ENCODE assay signal across 1 cellular context in the genomic region with DNA sequence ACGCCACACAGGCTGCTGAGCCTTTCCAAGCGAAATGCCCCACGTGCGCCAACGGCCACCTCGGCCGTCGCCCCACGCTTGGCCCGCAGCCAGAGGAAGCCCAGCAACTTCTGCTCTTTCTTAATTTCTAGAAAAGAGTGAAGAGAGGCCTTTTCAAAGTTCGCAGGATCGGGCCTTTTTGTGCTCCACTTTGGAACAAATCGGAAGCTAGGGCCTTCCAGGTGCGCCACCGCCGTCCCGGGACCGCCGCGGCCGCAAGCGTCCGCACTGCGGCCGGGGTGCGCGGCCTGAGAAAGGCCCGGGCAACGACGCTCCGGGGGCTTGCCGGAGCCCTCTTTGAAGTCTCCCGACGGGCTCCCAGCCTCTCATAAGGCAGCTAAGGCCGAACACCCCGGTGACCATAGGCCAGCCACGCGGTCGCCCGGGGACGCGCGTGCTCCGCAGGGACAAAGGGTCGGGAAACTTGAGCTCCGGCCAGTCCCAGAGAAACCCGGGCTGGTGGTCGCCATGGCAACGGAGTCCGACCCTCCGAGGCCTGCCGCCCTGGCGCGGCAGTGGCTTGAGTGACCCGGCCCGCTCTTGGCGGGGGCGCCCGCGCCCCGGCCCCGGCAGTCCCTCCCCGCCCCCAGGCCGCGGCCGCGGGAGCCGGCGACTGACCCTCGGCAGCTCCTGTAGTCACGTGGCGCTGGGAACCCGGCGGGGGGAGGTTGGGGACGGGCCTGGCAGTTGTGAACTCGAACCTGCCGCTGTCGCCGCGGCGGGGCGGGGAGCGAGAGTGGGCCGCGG.
TF ChIP-seq lines count a peak whose summit lies in the region.

A gene (plus strand): TSS at position 725 of the 786 bp plus-strand sequence. CDS start 890 bp downstream, outside the sequence.

TF ChIP-seq in HepG2, 621 proteins besides CTCF, POLR2A, EP300 and RAD21 (continued from another document and continues in another):
- TF ChIP-seq, protein P1, sequence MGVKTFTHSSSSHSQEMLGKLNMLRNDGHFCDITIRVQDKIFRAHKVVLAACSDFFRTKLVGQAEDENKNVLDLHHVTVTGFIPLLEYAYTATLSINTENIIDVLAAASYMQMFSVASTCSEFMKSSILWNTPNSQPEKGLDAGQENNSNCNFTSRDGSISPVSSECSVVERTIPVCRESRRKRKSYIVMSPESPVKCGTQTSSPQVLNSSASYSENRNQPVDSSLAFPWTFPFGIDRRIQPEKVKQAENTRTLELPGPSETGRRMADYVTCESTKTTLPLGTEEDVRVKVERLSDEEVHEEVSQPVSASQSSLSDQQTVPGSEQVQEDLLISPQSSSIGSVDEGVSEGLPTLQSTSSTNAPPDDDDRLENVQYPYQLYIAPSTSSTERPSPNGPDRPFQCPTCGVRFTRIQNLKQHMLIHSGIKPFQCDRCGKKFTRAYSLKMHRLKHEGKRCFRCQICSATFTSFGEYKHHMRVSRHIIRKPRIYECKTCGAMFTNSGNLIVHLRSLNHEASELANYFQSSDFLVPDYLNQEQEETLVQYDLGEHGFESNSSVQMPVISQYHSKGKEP (CRISPR knock-in tag; IDR thresholded peaks at IDR 0.05), result no peak; the same call in 1 of the 2 replicates
- TF ChIP-seq SMYD3 (CRISPR knock-in tag; IDR thresholded peaks at IDR 0.05) (0 out of 2 replicates have a peak, but pooled peaks have one; percentile 55), ZNF558 (CRISPR knock-in tag; IDR thresholded peaks at IDR 0.05; ENCODE audit: borderline replicate concordance) (peak; percentile 53), RXRA (CRISPR knock-in tag; IDR thresholded peaks at IDR 0.05) (peak; percentile 81), ESRRA (CRISPR knock-in tag; IDR thresholded peaks at IDR 0.05; ENCODE audit: low read depth) (no peak; the same call in 1 of the 2 replicates), MYC (CRISPR knock-in tag; IDR thresholded peaks at IDR 0.05; ENCODE audit: borderline replicate concordance) (peak; percentile 98), NONO (IDR thresholded peaks at IDR 0.05) (no peak), NONO (CRISPR knock-in tag; conservative IDR thresholded peaks at IDR 0.05) (peak; percentile 80), TSC22D2 (CRISPR knock-in tag; IDR thresholded peaks at IDR 0.05; ENCODE audit: borderline replicate concordance) (no peak), ATRX (CRISPR knock-in tag; IDR thresholded peaks at IDR 0.05; ENCODE audit: borderline replicate concordance) (no peak), KLF16 (CRISPR knock-in tag; IDR thresholded peaks at IDR 0.05) (peak in 1 of 2 experiments; percentile 78; a peak in 2 of 4 replicates), ZMYM2 (CRISPR knock-in tag; IDR thresholded peaks at IDR 0.05) (0 out of 2 replicates have a peak, but pooled peaks have one; percentile 24), ZIK1 (CRISPR knock-in tag; IDR thresholded peaks at IDR 0.05; ENCODE audit: borderline replicate concordance, low read depth) (no peak), NR3C1 (CRISPR knock-in tag; IDR thresholded peaks at IDR 0.05) (no peak), AGO2 (optimal IDR thresholded peaks at IDR 0.05; ENCODE audit: low read depth, low read length) (peak; percentile 94), NFIC (IDR thresholded peaks at IDR 0.05; ENCODE audit: low read length) (peak; percentile 19; the same call in 1 of the 2 replicates), NR2C2 (CRISPR knock-in tag; IDR thresholded peaks at IDR 0.05; ENCODE audit: borderline replicate concordance) (peak; percentile 76; the same call in 1 of the 2 replicates), GABPB1 (CRISPR knock-in tag; IDR thresholded peaks at IDR 0.05) (peak; percentile 72), ZNF337 (CRISPR knock-in tag; IDR thresholded peaks at IDR 0.05; ENCODE audit: borderline replicate concordance, low read depth) (no peak), DR1 (CRISPR knock-in tag; IDR thresholded peaks at IDR 0.05) (peak; percentile 72; the same call in 1 of the 2 replicates), NFIB (CRISPR knock-in tag; IDR thresholded peaks at IDR 0.05; ENCODE audit: borderline replicate concordance) (peak; percentile 86; the same call in 1 of the 2 replicates), MBD4 (IDR thresholded peaks at IDR 0.05; ENCODE audit: borderline replicate concordance, low read length) (no peak), ATF7 (IDR thresholded peaks at IDR 0.05) (no peak), ATF7 (CRISPR knock-in tag; IDR thresholded peaks at IDR 0.05) (no peak; the same call in 1 of the 2 replicates), SRSF4 (IDR thresholded peaks at IDR 0.05; ENCODE audit: low read depth, low read length, poor library complexity, severe bottlenecking) (no peak), ZBTB7B (CRISPR knock-in tag; IDR thresholded peaks at IDR 0.05) (peak; percentile 73; the same call in 1 of the 2 replicates), NR2F1 (CRISPR knock-in tag; IDR thresholded peaks at IDR 0.05) (peak in 1 of 2 experiments; percentile 27; a peak in 1 of 4 replicates), EHMT2 (IDR thresholded peaks at IDR 0.05; ENCODE audit: borderline replicate concordance, low read depth, low read length) (no peak), JUND (CRISPR knock-in tag; IDR thresholded peaks at IDR 0.05) (no peak), ZNF232 (CRISPR knock-in tag; IDR thresholded peaks at IDR 0.05; ENCODE audit: borderline replicate concordance) (peak; percentile 81), TBL1XR1 (IDR thresholded peaks at IDR 0.05; ENCODE audit: borderline replicate concordance, low read length, partially characterized antibody) (peak; percentile 43), ATF7-NPFF (CRISPR knock-in tag; IDR thresholded peaks at IDR 0.05; ENCODE audit: low read depth) (peak; percentile 87), ZSCAN21 (CRISPR knock-in tag; IDR thresholded peaks at IDR 0.05; ENCODE audit: borderline replicate concordance) (peak; percentile 53)
- TF ChIP-seq, protein P2, sequence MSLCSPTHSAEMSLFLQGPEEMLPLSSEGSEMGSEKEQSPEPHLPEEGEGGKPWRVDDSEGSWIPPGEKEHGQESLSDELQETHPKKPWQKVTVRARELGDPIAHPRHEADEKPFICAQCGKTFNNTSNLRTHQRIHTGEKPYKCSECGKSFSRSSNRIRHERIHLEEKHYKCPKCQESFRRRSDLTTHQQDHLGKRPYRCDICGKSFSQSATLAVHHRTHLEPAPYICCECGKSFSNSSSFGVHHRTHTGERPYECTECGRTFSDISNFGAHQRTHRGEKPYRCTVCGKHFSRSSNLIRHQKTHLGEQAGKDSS (CRISPR knock-in tag; IDR thresholded peaks at IDR 0.05; ENCODE audit: borderline replicate concordance, low read depth), result peak; percentile 42; the same call in 1 of the 2 replicates
- TF ChIP-seq, protein P3, sequence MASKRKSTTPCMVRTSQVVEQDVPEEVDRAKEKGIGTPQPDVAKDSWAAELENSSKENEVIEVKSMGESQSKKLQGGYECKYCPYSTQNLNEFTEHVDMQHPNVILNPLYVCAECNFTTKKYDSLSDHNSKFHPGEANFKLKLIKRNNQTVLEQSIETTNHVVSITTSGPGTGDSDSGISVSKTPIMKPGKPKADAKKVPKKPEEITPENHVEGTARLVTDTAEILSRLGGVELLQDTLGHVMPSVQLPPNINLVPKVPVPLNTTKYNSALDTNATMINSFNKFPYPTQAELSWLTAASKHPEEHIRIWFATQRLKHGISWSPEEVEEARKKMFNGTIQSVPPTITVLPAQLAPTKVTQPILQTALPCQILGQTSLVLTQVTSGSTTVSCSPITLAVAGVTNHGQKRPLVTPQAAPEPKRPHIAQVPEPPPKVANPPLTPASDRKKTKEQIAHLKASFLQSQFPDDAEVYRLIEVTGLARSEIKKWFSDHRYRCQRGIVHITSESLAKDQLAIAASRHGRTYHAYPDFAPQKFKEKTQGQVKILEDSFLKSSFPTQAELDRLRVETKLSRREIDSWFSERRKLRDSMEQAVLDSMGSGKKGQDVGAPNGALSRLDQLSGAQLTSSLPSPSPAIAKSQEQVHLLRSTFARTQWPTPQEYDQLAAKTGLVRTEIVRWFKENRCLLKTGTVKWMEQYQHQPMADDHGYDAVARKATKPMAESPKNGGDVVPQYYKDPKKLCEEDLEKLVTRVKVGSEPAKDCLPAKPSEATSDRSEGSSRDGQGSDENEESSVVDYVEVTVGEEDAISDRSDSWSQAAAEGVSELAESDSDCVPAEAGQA (IDR thresholded peaks at IDR 0.05; ENCODE audit: low read depth), result no peak
- TF ChIP-seq, protein P3 (CRISPR knock-in tag; IDR thresholded peaks at IDR 0.05; ENCODE audit: borderline replicate concordance), result no peak
- TF ChIP-seq, protein P4, sequence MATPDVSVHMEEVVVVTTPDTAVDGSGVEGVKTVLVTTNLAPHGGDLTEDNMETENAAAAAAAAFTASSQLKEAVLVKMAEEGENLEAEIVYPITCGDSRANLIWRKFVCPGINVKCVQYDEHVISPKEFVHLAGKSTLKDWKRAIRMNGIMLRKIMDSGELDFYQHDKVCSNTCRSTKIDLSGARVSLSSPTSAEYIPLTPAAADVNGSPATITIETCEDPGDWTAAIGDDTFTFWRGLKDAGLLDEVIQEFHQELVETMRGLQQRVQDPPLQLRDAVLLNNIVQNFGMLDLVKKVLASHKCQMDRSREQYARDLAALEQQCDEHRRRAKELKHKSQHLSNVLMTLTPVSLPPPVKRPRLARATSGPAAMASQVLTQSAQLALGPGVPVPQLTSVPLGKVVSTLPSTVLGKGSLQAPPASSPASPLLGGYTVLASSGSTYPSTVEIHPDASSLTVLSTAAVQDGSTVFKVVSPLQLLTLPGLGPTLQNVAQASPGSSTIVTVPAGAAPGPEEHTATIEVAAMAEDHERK (CRISPR knock-in tag; IDR thresholded peaks at IDR 0.05; ENCODE audit: low read depth), result no peak
- TF ChIP-seq, protein P5, sequence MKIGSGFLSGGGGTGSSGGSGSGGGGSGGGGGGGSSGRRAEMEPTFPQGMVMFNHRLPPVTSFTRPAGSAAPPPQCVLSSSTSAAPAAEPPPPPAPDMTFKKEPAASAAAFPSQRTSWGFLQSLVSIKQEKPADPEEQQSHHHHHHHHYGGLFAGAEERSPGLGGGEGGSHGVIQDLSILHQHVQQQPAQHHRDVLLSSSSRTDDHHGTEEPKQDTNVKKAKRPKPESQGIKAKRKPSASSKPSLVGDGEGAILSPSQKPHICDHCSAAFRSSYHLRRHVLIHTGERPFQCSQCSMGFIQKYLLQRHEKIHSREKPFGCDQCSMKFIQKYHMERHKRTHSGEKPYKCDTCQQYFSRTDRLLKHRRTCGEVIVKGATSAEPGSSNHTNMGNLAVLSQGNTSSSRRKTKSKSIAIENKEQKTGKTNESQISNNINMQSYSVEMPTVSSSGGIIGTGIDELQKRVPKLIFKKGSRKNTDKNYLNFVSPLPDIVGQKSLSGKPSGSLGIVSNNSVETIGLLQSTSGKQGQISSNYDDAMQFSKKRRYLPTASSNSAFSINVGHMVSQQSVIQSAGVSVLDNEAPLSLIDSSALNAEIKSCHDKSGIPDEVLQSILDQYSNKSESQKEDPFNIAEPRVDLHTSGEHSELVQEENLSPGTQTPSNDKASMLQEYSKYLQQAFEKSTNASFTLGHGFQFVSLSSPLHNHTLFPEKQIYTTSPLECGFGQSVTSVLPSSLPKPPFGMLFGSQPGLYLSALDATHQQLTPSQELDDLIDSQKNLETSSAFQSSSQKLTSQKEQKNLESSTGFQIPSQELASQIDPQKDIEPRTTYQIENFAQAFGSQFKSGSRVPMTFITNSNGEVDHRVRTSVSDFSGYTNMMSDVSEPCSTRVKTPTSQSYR (CRISPR knock-in tag; IDR thresholded peaks at IDR 0.05; ENCODE audit: borderline replicate concordance), result peak; percentile 89
- TF ChIP-seq, protein P6, sequence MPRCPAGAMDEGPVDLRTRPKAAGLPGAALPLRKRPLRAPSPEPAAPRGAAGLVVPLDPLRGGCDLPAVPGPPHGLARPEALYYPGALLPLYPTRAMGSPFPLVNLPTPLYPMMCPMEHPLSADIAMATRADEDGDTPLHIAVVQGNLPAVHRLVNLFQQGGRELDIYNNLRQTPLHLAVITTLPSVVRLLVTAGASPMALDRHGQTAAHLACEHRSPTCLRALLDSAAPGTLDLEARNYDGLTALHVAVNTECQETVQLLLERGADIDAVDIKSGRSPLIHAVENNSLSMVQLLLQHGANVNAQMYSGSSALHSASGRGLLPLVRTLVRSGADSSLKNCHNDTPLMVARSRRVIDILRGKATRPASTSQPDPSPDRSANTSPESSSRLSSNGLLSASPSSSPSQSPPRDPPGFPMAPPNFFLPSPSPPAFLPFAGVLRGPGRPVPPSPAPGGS (CRISPR knock-in tag; IDR thresholded peaks at IDR 0.05), result no peak
- TF ChIP-seq, protein P7, sequence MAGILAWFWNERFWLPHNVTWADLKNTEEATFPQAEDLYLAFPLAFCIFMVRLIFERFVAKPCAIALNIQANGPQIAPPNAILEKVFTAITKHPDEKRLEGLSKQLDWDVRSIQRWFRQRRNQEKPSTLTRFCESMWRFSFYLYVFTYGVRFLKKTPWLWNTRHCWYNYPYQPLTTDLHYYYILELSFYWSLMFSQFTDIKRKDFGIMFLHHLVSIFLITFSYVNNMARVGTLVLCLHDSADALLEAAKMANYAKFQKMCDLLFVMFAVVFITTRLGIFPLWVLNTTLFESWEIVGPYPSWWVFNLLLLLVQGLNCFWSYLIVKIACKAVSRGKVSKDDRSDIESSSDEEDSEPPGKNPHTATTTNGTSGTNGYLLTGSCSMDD (CRISPR knock-in tag; IDR thresholded peaks at IDR 0.05), result no peak
